Comparison of ENCODE assay signal across 12 cellular contexts in the genomic region with DNA sequence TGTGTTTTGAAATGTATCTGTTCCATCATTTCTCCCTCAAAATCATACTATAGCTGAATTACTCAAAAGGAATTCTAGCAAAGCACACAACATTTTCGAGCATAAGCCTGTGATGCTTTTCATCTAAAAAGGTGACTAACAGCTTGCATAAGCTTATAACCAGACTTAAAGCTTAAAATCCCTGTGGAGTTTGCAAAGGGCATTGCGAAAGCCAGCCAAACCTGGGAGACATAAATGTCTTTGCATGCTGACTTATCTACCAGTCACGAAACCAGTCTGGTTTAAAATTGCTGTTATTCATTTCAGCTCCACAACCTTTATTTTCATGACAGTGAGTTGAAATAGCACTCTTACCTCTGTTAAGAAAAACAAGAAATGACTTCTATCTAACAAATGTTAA. TPM values are rescaled to one million over a fixed set of nuclear protein-coding genes. Genes with fewer than 3 reads are reported as not detected.
DNase-seq lines count a peak whose midpoint lies in the region; ATAC-seq and TF ChIP-seq lines count a peak whose summit lies in the region.
"Had no signal": no experiment of that assay in that cellular context is flagged by ENCODE, and none has a peak within 500 bp of the region (broad histone marks: within the 10 kb centered on the region; RNA-seq: fewer than 3 reads in every experiment).

No MANE protein-coding gene starts in this region.

- POLR2A ChIA-PET in PC-9 (lab: Charles Lee; ENCODE audit: unreplicated experiment): interaction anchor here (0.6 to 1.0 kb wide), 5 partner anchors 50 to 398 kb away, joined by 3 to 5 read pairs (median 3); no protein-coding TSS in a partner anchor

- CTCF ChIA-PET in PC-9 (lab: Charles Lee): no interaction called here

- H3K4me1 ChIP-seq in PC-9 (replicated peaks; ENCODE audit: insufficient read depth): peaks cover 65% of the 10 kb centered on the region
- H3K4me1 ChIP-seq: SJCRH30 had no signal

- H3K79me2 ChIP-seq in PC-9 (ENCODE audit: low read depth): no peaks in the 10 kb centered on the region

- ATAC-seq in esophagus mucosa (peak; percentile 80), HG02938 (IDR thresholded peaks at IDR 0.05; ENCODE audit: unreplicated experiment) (no peak), GM21737 (IDR thresholded peaks at IDR 0.05; ENCODE audit: unreplicated experiment) (no peak), GM19397 (IDR thresholded peaks at IDR 0.05; ENCODE audit: unreplicated experiment) (no peak)

- no peaks in the 10 kb centered on the region for H3K9me2 ChIP-seq in PC-9 (ENCODE audit: insufficient read depth)

- DNase-seq in GM03348 (ENCODE audit: low spot score) (peak; percentile 73), PC-9 (peak; percentile 35 to 90), renal cortical epithelial cell (ENCODE audit: low read depth) (peak; percentile 95), SW480 (ENCODE audit: low spot score) (no peak)
- DNase-seq: activated CD4-positive, CD25-positive, alpha-beta regulatory T cell; DMS79 treated with DMSO at 0.1 percent for 48 hours; right lobe of liver; SJCRH30 had no signal

- H3K27me3 ChIP-seq in PC-9 (ENCODE audit: insufficient read depth, low read depth): no peaks in the 10 kb centered on the region
- H3K27me3 ChIP-seq: right lobe of liver, SJCRH30 had no signal

- TF ChIP-seq CTCF in PC-9 (conservative IDR thresholded peaks at IDR 0.05): no peak

- H3F3A ChIP-seq in PC-9 (ENCODE audit: insufficient read depth, low read depth): peaks cover 38% of the 10 kb centered on the region

- H3K4me2 ChIP-seq in PC-9: peak overlapping the region; percentile 54

- H3K36me3 ChIP-seq in PC-9 (ENCODE audit: low read depth): no peaks in the 10 kb centered on the region
- H3K36me3 ChIP-seq: right lobe of liver, SJCRH30 had no signal

- H4K20me1 ChIP-seq in PC-9 (ENCODE audit: insufficient read depth): no peaks in the 10 kb centered on the region

- peak overlapping the region; percentile 25; the same call in 1 of the 2 replicates for H2AFZ ChIP-seq in PC-9

- H3K4me3 ChIP-seq in PC-9: no peak overlapping the region
- H3K4me3 ChIP-seq: right lobe of liver, SJCRH30 had no signal

- H3K9me3 ChIP-seq in PC-9 (ENCODE audit: insufficient read depth, low read depth): no peaks in the 10 kb centered on the region
- H3K9me3 ChIP-seq: right lobe of liver, SJCRH30 had no signal

- intact Hi-C loops in PC-9 (cut with micrococcal nuclease; ENCODE audit: unreplicated experiment): loop anchor here (1.0 kb wide), 1 partner anchor 74 kb away; no protein-coding TSS in a partner anchor

- BruUV-seq in PC-9 (replicated peaks; lab: Mats Ljungman, UMichigan): no TSS peak

- H3K27ac ChIP-seq in PC-9: peak overlapping the region; percentile 79
- H3K27ac ChIP-seq: right lobe of liver, SJCRH30 had no signal

RNA-seq across cellular contexts. Expression of a gene that starts 35.6 kb away (rescaled TPM):
- total RNA-seq in PC-9 (2021) (not detected in 2 replicates), esophagus mucosa (not detected), renal cortical epithelial cell (1.6 and 9.2 TPM in 2 replicates)
